ENCODE assay signal across 1 cellular context in genomic region chr6:32127409-32127716, GRCh38.
TF ChIP-seq lines count a peak whose summit lies in the region.

No MANE protein-coding gene starts in this region.

TF ChIP-seq in H1, 55 proteins besides CTCF, POLR2A, EP300 and RAD21:
- no peak for TF ChIP-seq TEAD4 (IDR thresholded peaks at IDR 0.05; ENCODE audit: low read depth, low read length)
- TF ChIP-seq JUND (IDR thresholded peaks at IDR 0.05; ENCODE audit: low read length), result no peak
- no peak for TF ChIP-seq CBX5 (IDR thresholded peaks at IDR 0.05; ENCODE audit: low read depth, low read length)
- TF ChIP-seq HDAC2 (IDR thresholded peaks at IDR 0.05; ENCODE audit: borderline replicate concordance in 1 of 2, low read depth in 2 of 2, low read length in 2 of 2), result no peak
- no peak for TF ChIP-seq RXRA (IDR thresholded peaks at IDR 0.05; ENCODE audit: insufficient read depth, low read depth, low read length)
- TF ChIP-seq BCL11A (IDR thresholded peaks at IDR 0.05; ENCODE audit: low read depth in 2 of 2, low read length in 2 of 2), result no peak
- TF ChIP-seq ZNF274 (IDR thresholded peaks at IDR 0.05; ENCODE audit: borderline replicate concordance, extremely low read depth, low read length), result no peak
- TF ChIP-seq JUN (IDR thresholded peaks at IDR 0.05; ENCODE audit: low read depth, low read length), result no peak
- TF ChIP-seq TCF12 (IDR thresholded peaks at IDR 0.05; ENCODE audit: low read depth, low read length), result no peak
- no peak for TF ChIP-seq EZH2 (IDR thresholded peaks at IDR 0.05; ENCODE audit: low read depth, low read length, severe bottlenecking)
- TF ChIP-seq NANOG (IDR thresholded peaks at IDR 0.05; ENCODE audit: insufficient read depth, low read depth, low read length, poor library complexity, severe bottlenecking), result no peak
- no peak for TF ChIP-seq KDM5A (IDR thresholded peaks at IDR 0.05; ENCODE audit: low read length)
- no peak for TF ChIP-seq EGR1 (IDR thresholded peaks at IDR 0.05; ENCODE audit: borderline replicate concordance, low read depth, low read length)
- TF ChIP-seq RFX5 (IDR thresholded peaks at IDR 0.05; ENCODE audit: borderline replicate concordance, low read depth, low read length), result no peak
- no peak for TF ChIP-seq SP4 (IDR thresholded peaks at IDR 0.05; ENCODE audit: low read length)
- TF ChIP-seq NRF1 (IDR thresholded peaks at IDR 0.05; ENCODE audit: low read depth, low read length), result no peak
- no peak for TF ChIP-seq CBX8 (IDR thresholded peaks at IDR 0.05; ENCODE audit: borderline replicate concordance, low read depth, low read length)
- TF ChIP-seq SRF (IDR thresholded peaks at IDR 0.05; ENCODE audit: low read depth, low read length), result no peak
